ENCODE assay signal across 8 cellular contexts in the genomic region with DNA sequence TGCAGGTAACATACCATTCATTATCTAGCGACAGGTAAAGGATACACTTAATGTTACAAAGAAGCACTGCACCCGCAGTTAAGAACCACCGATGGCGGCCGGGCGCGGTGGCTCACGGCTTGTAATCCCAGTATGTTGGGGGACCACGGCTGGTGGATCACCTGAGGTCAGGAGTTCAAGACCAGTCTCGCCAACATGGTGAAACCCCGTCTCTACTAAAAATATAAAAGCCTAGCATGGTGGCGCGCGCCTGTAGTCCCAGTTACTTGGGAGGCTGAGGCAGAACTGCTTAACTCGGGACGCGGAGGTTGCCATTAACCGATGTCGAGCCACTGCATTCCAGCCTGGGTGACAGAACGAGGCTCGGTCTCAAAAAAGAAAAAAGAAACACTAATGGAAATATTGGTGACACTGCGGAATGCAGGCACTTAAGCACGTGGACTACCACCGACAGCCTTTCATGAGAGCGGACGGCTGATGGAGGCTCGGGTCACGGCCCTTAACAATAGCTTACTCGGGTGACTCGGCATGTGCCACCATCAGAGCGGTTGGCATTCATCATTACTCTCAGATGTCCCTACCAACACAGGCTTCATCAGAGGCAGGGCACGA. TPM values are rescaled to one million over a fixed set of nuclear protein-coding genes. Genes with fewer than 3 reads are reported as not detected.
A peak's percentile ranks its signal among the peaks of the same experiment; 100 is the strongest.
DNase-seq lines count a peak whose midpoint lies in the region; ATAC-seq, FAIRE-seq and TF ChIP-seq lines count a peak whose summit lies in the region.

No MANE protein-coding gene starts in this region.

- FAIRE-seq in bronchial epithelial cell (lab: Jason Lieb, UNC): no peak

- H3K36me3 ChIP-seq in DND-41 (ENCODE audit: insufficient read depth, low read length) (peaks cover 68% of the 10 kb centered on the region), NT2/D1 (ENCODE audit: insufficient read depth, insufficient read length, low read length) (peaks cover 66% of the 10 kb centered on the region), bronchial epithelial cell (ENCODE audit: control insufficient read depth, insufficient read depth, low read length) (peaks cover 16% of the 10 kb centered on the region), lung (ENCODE audit: control insufficient read depth in 2 of 2, insufficient read depth in 2 of 2, low read length in 2 of 2) (peaks cover 9 to 15% of the 10 kb centered on the region in 2 donors), thymus (ENCODE audit: control insufficient read depth, insufficient read depth) (peaks cover 29% of the 10 kb centered on the region)

- no peaks in the 10 kb centered on the region for H3K9me3 ChIP-seq in DND-41 (ENCODE audit: insufficient read depth, low read length, severe bottlenecking)
- no peaks in the 10 kb centered on the region for H3K9me3 ChIP-seq in NT2/D1 (ENCODE audit: insufficient read depth, low read length)
- no peaks in the 10 kb centered on the region for H3K9me3 ChIP-seq in lung (ENCODE audit: control insufficient read depth in 2 of 2, insufficient read depth in 1 of 2, low read length in 1 of 2)
- no peaks in the 10 kb centered on the region for H3K9me3 ChIP-seq in thymus (ENCODE audit: control insufficient read depth)

- H3K4me2 ChIP-seq in DND-41 (ENCODE audit: insufficient read depth, low read length): peak overlapping the region; percentile 69

- DNase-seq in DND-41 (no peak), NT2/D1 (ENCODE audit: low read depth, low spot score) (no peak), bronchial epithelial cell (ENCODE audit: low read depth) (no peak), lung (ENCODE audit: low spot score) (no peak), T-helper 9 cell (no peak), mucosa of gallbladder (ENCODE audit: low spot score) (no peak), GM10266 (ENCODE audit: extremely low spot score) (no peak)

- H2AFZ ChIP-seq in DND-41 (ENCODE audit: low read depth, low read length): peak overlapping the region; percentile 74

- peak overlapping the region; percentile 88 for H3K27ac ChIP-seq in DND-41 (ENCODE audit: low read length)
- H3K27ac ChIP-seq in lung (ENCODE audit: low read depth in 1 of 2, low read length in 1 of 2): peak overlapping the region; percentile 57 to 85
- peak overlapping the region; percentile 68 for H3K27ac ChIP-seq in thymus (ENCODE audit: low read depth)

- peaks cover 60% of the 10 kb centered on the region for H3K4me1 ChIP-seq in DND-41 (ENCODE audit: insufficient read depth, low read length)
- no peaks in the 10 kb centered on the region for H3K4me1 ChIP-seq in NT2/D1 (ENCODE audit: insufficient read depth, insufficient read length)
- peaks cover 7 to 14% of the 10 kb centered on the region in 2 donors for H3K4me1 ChIP-seq in lung (ENCODE audit: control insufficient read depth in 2 of 2, insufficient read depth in 2 of 2, low read length in 2 of 2)
- no peaks in the 10 kb centered on the region for H3K4me1 ChIP-seq in thymus (ENCODE audit: control insufficient read depth, insufficient read depth, low read length)

- no peaks in the 10 kb centered on the region for H3K27me3 ChIP-seq in DND-41 (ENCODE audit: insufficient read depth, low read length, poor library complexity)
- H3K27me3 ChIP-seq in NT2/D1 (ENCODE audit: insufficient read depth, insufficient read length): no peaks in the 10 kb centered on the region
- H3K27me3 ChIP-seq in bronchial epithelial cell (ENCODE audit: control insufficient read depth, insufficient read depth, low read length): no peaks in the 10 kb centered on the region
- no peaks in the 10 kb centered on the region for H3K27me3 ChIP-seq in lung (ENCODE audit: control insufficient read depth, insufficient read depth)
- H3K27me3 ChIP-seq in thymus (ENCODE audit: control insufficient read depth, insufficient read depth): no peaks in the 10 kb centered on the region

- H3K4me3 ChIP-seq in DND-41 (ENCODE audit: low read depth in 1 of 2, low read length in 2 of 2): peak overlapping the region; percentile 67 to 73; a peak in 3 of 4 replicates
- peak overlapping the region; percentile 98 for H3K4me3 ChIP-seq in NT2/D1 (ENCODE audit: insufficient read length, low read depth)
- H3K4me3 ChIP-seq in bronchial epithelial cell (ENCODE audit: low read depth, low read length): peak overlapping the region; percentile 70
- peak overlapping the region; percentile 48 for H3K4me3 ChIP-seq in lung
- H3K4me3 ChIP-seq in thymus (ENCODE audit: low read length): peak overlapping the region; percentile 69

- peaks cover 27% of the 10 kb centered on the region; the same call in 1 of the 2 replicates for H4K20me1 ChIP-seq in DND-41 (ENCODE audit: insufficient read depth, low read length)

- 3 to 6% methylated on average over 32 of the region's 32 CpGs for WGBS in lung, 2 donors
- WGBS in thymus: 4% methylated on average over 32 of the region's 32 CpGs

- TF ChIP-seq CTCF in DND-41 (IDR thresholded peaks at IDR 0.05; ENCODE audit: borderline replicate concordance, extremely low read depth, low read length, poor library complexity, severe bottlenecking) (no peak), bronchial epithelial cell (IDR thresholded peaks at IDR 0.05; ENCODE audit: insufficient read depth, low read length, severe bottlenecking) (no peak), lung (IDR thresholded peaks at IDR 0.05; ENCODE audit: control extremely low read depth, extremely low read depth) (no peak), GM10266 (IDR thresholded peaks at IDR 0.05; ENCODE audit: control insufficient read depth, insufficient read depth, low read depth, missing control alignments) (no peak)

- ATAC-seq in DND-41 (ENCODE audit: insufficient read depth, low read depth): no peak
- ATAC-seq in lung (ENCODE audit: insufficient read depth, low FRiP score): no peak

- H3K9ac ChIP-seq in DND-41 (ENCODE audit: low read depth, low read length) (peak overlapping the region; percentile 61), NT2/D1 (ENCODE audit: insufficient read length, low read depth) (peak overlapping the region; percentile 99)

- H3K79me2 ChIP-seq in DND-41 (ENCODE audit: insufficient read depth, low read length): peaks cover 36% of the 10 kb centered on the region

RNA-seq across cellular contexts. Expression of a gene that starts 0.5 kb away (rescaled TPM):
- 955 and 2,584 TPM in 2 replicates for total RNA-seq in bronchial epithelial cell
- 100 to 1,000 TPM; 231 to 306 TPM for total RNA-seq in lung
- polyA plus RNA-seq in lung: 1,000 to 10,000 TPM in 1 of 2 donors, 100 to 1,000 TPM in 1; 333 to 1,168 TPM
- 1,180 TPM for polyA plus RNA-seq in thymus
- total RNA-seq in mucosa of gallbladder: 234 TPM

RNA-seq across cellular contexts. Expression of a gene that starts 0.9 kb away (rescaled TPM):
- total RNA-seq in bronchial epithelial cell (2.9 and 3.8 TPM in 2 replicates), lung (10 to 100 TPM; 12.5 to 29.8 TPM), mucosa of gallbladder (13.0 TPM)
- polyA plus RNA-seq in lung (1 to 10 TPM; 1.6 to 2.1 TPM), thymus (4.1 TPM)

RNA-seq across cellular contexts. Expression of a gene that starts 42.6 kb away (rescaled TPM):
- total RNA-seq in bronchial epithelial cell: 5.1 and 5.5 TPM in 2 replicates
- total RNA-seq in lung: 1 to 10 TPM; 6.5 to 8.5 TPM
- 1 to 10 TPM; 1.8 to 2.5 TPM for polyA plus RNA-seq in lung
- 6.3 TPM for polyA plus RNA-seq in thymus
- 5.5 TPM for total RNA-seq in mucosa of gallbladder

RNA-seq across cellular contexts. Expression of a gene that starts 42.8 kb away (rescaled TPM):
- total RNA-seq in bronchial epithelial cell: 12.9 and 15.4 TPM in 2 replicates
- 10 to 100 TPM; 15.7 to 16.1 TPM for total RNA-seq in lung
- polyA plus RNA-seq in lung: 10 to 100 TPM in 1 of 2 donors, 1 to 10 TPM in 1; 6.6 to 10.6 TPM
- polyA plus RNA-seq in thymus: 8.0 TPM
- total RNA-seq in mucosa of gallbladder: 16.9 TPM

RNA-seq across cellular contexts. Expression of a gene that starts 49.9 kb away (rescaled TPM):
- not detected in 2 replicates for total RNA-seq in bronchial epithelial cell
- total RNA-seq in lung: under 1 TPM in 1 of 2 donors, not detected in 1; 0.61 TPM
- polyA plus RNA-seq in lung: under 1 TPM; 0.08 to 0.17 TPM
- 0.43 TPM for polyA plus RNA-seq in thymus
- total RNA-seq in mucosa of gallbladder: 1.2 TPM

Comparison
In these comparisons a context has a peak if more than half of its experiments do, and no peak if none do; other contexts are left out.
1. H3K4me3 ChIP-seq: peak in every context shown above with its lines; median percentile 98 in NT2/D1; 70 in DND-41; 70 in bronchial epithelial cell; 69 in thymus; 48 in lung.